10 cellular contexts compared by ENCODE assay signal in genomic region chr11:104858882-104859735, GRCh38. TPM values are rescaled to one million over a fixed set of nuclear protein-coding genes. Genes with fewer than 3 reads are reported as not detected.
A peak's percentile ranks its signal among the peaks of the same experiment; 100 is the strongest.
DNase-seq lines count a peak whose midpoint lies in the region; ATAC-seq and TF ChIP-seq lines count a peak whose summit lies in the region.
"Had no signal": no experiment of that assay in that cellular context is flagged by ENCODE, and none has a peak within 500 bp of the region (broad histone marks: within the 10 kb centered on the region; RNA-seq: fewer than 3 reads in every experiment).

No MANE protein-coding gene starts in this region.

- H3K4me1 Mint-ChIP-seq in activated T-cell treated with anti-CD3 and anti-CD28 coated beads, Interleukin-2, amount 50 U/mL, for 72 hours (ENCODE audit: low read depth), result peaks cover 14% of the 10 kb centered on the region

- ATAC-seq in activated T-cell treated with anti-CD3 and anti-CD28 coated beads, Interleukin-2, amount 50 U/mL, for 72 hours (replicated peaks in 1 of 2), result peak in 1 of 2 donors; percentile 55
- ATAC-seq in HG03521 (IDR thresholded peaks at IDR 0.05; ENCODE audit: unreplicated experiment), result peak; percentile 43
- ATAC-seq: PC-3 had no signal

- no peaks in the 10 kb centered on the region for H3K27me3 Mint-ChIP-seq in activated T-cell treated with anti-CD3 and anti-CD28 coated beads, Interleukin-2, amount 50 U/mL, for 72 hours (ENCODE audit: low read depth)

- H3K4me3 Mint-ChIP-seq in activated T-cell treated with anti-CD3 and anti-CD28 coated beads, Interleukin-2, amount 50 U/mL, for 72 hours, result peak overlapping the region in 1 of 2 donors; percentile 63

- in situ Hi-C loops in astrocyte of the spinal cord (cut with HindIII; ENCODE audit: low sequenced_read_pairs), result no loop called here

- DNase-seq in activated T-cell treated with anti-CD3 and anti-CD28 coated beads, Interleukin-2, amount 50 U/mL, for 72 hours, result no peak
- DNase-seq in activated T-cell treated with anti-CD3 and anti-CD28 coated beads for 4 hours (no peak), astrocyte of the spinal cord (ENCODE audit: low read depth, low spot score) (peak; percentile 5), superior temporal gyrus (ENCODE audit: extremely low spot score) (peak; percentile 29), middle frontal gyrus (ENCODE audit: extremely low spot score, low spot score) (no peak), medulla oblongata (ENCODE audit: extremely low spot score) (no peak), activated gamma-delta T cell (lab: John Stamatoyannopoulos, UW) (no peak)
- DNase-seq: PC-3; stimulated activated CD4-positive, alpha-beta T cell treated with anti-CD3 and anti-CD28 coated beads, Interleukin-4, amount 100 ng/mL, for 1 hour had no signal

- H3K4me3 ChIP-seq in astrocyte of the spinal cord (ENCODE audit: low read depth, low read length), result no peak overlapping the region

- no peak for TF ChIP-seq CTCF in astrocyte of the spinal cord (IDR thresholded peaks at IDR 0.05; ENCODE audit: low read depth, low read length)

- H3K36me3 Mint-ChIP-seq in activated T-cell treated with anti-CD3 and anti-CD28 coated beads, Interleukin-2, amount 50 U/mL, for 72 hours (ENCODE audit: insufficient read depth in 2 of 2), result no peaks in the 10 kb centered on the region

- no peaks in the 10 kb centered on the region for H3K9me3 Mint-ChIP-seq in activated T-cell treated with anti-CD3 and anti-CD28 coated beads, Interleukin-2, amount 50 U/mL, for 72 hours

- H3K27ac Mint-ChIP-seq in activated T-cell treated with anti-CD3 and anti-CD28 coated beads, Interleukin-2, amount 50 U/mL, for 72 hours, result peak overlapping the region; percentile 43

RNA-seq across cellular contexts. Expression of gene CASP12, which starts 39.2 kb away (rescaled TPM):
- total RNA-seq in activated T-cell treated with anti-CD3 and anti-CD28 coated beads, Interleukin-2, amount 50 U/mL, for 72 hours, result under 1 TPM in 1 of 2 donors, not detected in 1; 0.31 TPM
- total RNA-seq: PC-3 had no signal

Comparison
In these comparisons a context has a peak if more than half of its experiments do, and no peak if none do; other contexts are left out.
1. DNase-seq: peak in astrocyte of the spinal cord (single experiment) and superior temporal gyrus (single experiment); none in activated T-cell treated with anti-CD3 and anti-CD28 coated beads, Interleukin-2, amount 50 U/mL, for 72 hours (0 of 2), activated T-cell treated with anti-CD3 and anti-CD28 coated beads for 4 hours (single experiment), middle frontal gyrus (single experiment), medulla oblongata (single experiment) and activated gamma-delta T cell (single experiment).